ENCODE assay signal across 13 cellular contexts in genomic region chr11:103281301-103281700, GRCh38.
"Had no signal": no experiment of that assay in that cellular context is flagged by ENCODE, and none has a peak within 500 bp of the region (broad histone marks: within the 10 kb centered on the region; RNA-seq: fewer than 3 reads in every experiment).

No MANE protein-coding gene starts in this region.

- DNase-seq: activated CD4-positive, alpha-beta T cell treated with anti-CD3 and anti-CD28 coated beads, Interleukin-2, amount 10 ng/mL, durations not matched to agents 24 days and 14 days; activated CD4-positive, CD25-positive, alpha-beta regulatory T cell; activated CD8-positive, alpha-beta memory T cell treated with anti-CD3 and anti-CD28 coated beads, Interleukin-2, amount 50 U/mL, for 48 hours; activated CD8-positive, alpha-beta T cell treated with anti-CD3 and anti-CD28 coated beads, Interleukin-2, amount 10 ng/mL, durations not matched to agents 7 days and 5 days; activated gamma-delta T cell; activated T-cell treated with anti-CD3 and anti-CD28 coated beads, Interleukin-2, amount 50 U/mL, for 72 hours; cerebellar nuclear complex; effector memory CD8-positive, alpha-beta T cell; hippocampal formation; occipital lobe; stimulated activated CD4-positive, alpha-beta T cell treated with anti-CD3 and anti-CD28 coated beads, Interleukin-4, amount 100 ng/mL, for 24 hours; stimulated activated naive CD4-positive, alpha-beta T cell had no signal

- ATAC-seq: activated CD8-positive, alpha-beta T cell treated with anti-CD3 and anti-CD28 coated beads, Interleukin-2, amount 10 ng/mL, durations not matched to agents 7 days and 5 days; activated naive CD4-positive, alpha-beta T cell treated with anti-CD3 and anti-CD28 coated beads, Interleukin-2, amount 50 U/mL, for 72 hours; activated T-cell treated with anti-CD3 and anti-CD28 coated beads, Interleukin-2, amount 50 U/mL, for 72 hours; effector memory CD8-positive, alpha-beta T cell had no signal
